30 cellular contexts compared by ENCODE assay signal in genomic region chr14:72540836-72541235, GRCh38.
"Had no signal": no experiment of that assay in that cellular context is flagged by ENCODE, and none has a peak within 500 bp of the region (broad histone marks: within the 10 kb centered on the region; RNA-seq: fewer than 3 reads in every experiment).

No MANE protein-coding gene starts in this region.

- FAIRE-seq: islet of Langerhans, kidney had no signal

- H3K9me3 ChIP-seq: left lung, lower lobe of right lung, neutrophil, ovary, right atrium auricular region, right lobe of liver, stomach, testis, thyroid gland, transverse colon, upper lobe of left lung, vagina had no signal

- H3K4me3 Mint-ChIP-seq: immature natural killer cell; naive thymus-derived CD8-positive, alpha-beta T cell; neural crest cell had no signal

- H3K27me3 ChIP-seq: ovary, right atrium auricular region, right lobe of liver, testis, thyroid gland, transverse colon, upper lobe of left lung, vagina had no signal

- H3K4me3 ChIP-seq: left lung, lower lobe of right lung, ovary, right atrium auricular region, right lobe of liver, smooth muscle cell, stomach, testis, thyroid gland, transverse colon, upper lobe of left lung, vagina had no signal

- H3K36me3 Mint-ChIP-seq: immature natural killer cell; naive thymus-derived CD8-positive, alpha-beta T cell; stimulated activated naive B cell treated with anti-CD40 and anti-IgM and Interleukin-4, amounts not matched to agents 10 μg/mL and 1 μg/mL and 100 μg/mL, for 72 hours had no signal

- DNase-seq: hypothalamus; immature natural killer cell; kidney; left colon; lower lobe of right lung; mammary epithelial cell; mesenchymal stem cell; naive thymus-derived CD8-positive, alpha-beta T cell; occipital lobe; ovary; right lobe of liver; stimulated activated CD4-positive, alpha-beta T cell treated with anti-CD3 and anti-CD28 coated beads, Interleukin-1b, Interleukin-23, amount 100 ng/mL, for 48 hours; stimulated activated CD4-positive, alpha-beta T cell treated with anti-CD3 and anti-CD28 coated beads, Interleukin-2, amount 100 ng/mL, for 48 hours; stimulated activated CD4-positive, alpha-beta T cell treated with anti-CD3 and anti-CD28 coated beads, Interleukin-4, amount 100 ng/mL, for 4 hours; stimulated activated CD8-positive, alpha-beta memory T cell treated with anti-CD3 and anti-CD28 coated beads, Interleukin-4, amount 100 ng/mL, for 48 hours; stimulated activated naive B cell treated with anti-CD40 and anti-IgM and Interleukin-4, amounts not matched to agents 10 μg/mL and 1 μg/mL and 100 μg/mL, for 72 hours; stimulated activated naive CD8-positive, alpha-beta T cell treated with anti-CD3 and anti-CD28 coated beads, Interleukin-15, Interleukin-2, amounts not matched to agents 100 U/mL and 50 U/mL, for 24 hours; stomach; testis; thyroid gland; transverse colon; upper lobe of left lung had no signal

- H3K9me3 Mint-ChIP-seq: naive thymus-derived CD8-positive, alpha-beta T cell; neural crest cell had no signal

- H3K4me1 ChIP-seq: thyroid gland, transverse colon had no signal

- H3K27ac Mint-ChIP-seq: immature natural killer cell; progenitor cell of endocrine pancreas; stimulated activated naive B cell treated with anti-CD40 and anti-IgM and Interleukin-4, amounts not matched to agents 10 μg/mL and 1 μg/mL and 100 μg/mL, for 72 hours had no signal

- ATAC-seq: left colon; left lung; lower lobe of right lung; naive thymus-derived CD8-positive, alpha-beta T cell; right lobe of liver; stimulated activated naive CD8-positive, alpha-beta T cell treated with anti-CD3 and anti-CD28 coated beads, Interleukin-15, Interleukin-2, amounts not matched to agents 100 U/mL and 50 U/mL, for 24 hours had no signal

- H3K4me2 ChIP-seq: smooth muscle cell had no signal

- H3K27ac ChIP-seq: left lung, lower lobe of right lung, neutrophil, ovary, right atrium auricular region, right lobe of liver, stomach, testis, thyroid gland, transverse colon, upper lobe of left lung, vagina had no signal

- H3K36me3 ChIP-seq: left lung, lower lobe of right lung, neutrophil, ovary, right atrium auricular region, right lobe of liver, stomach, thyroid gland, transverse colon, upper lobe of left lung, vagina had no signal

- H3K27me3 Mint-ChIP-seq: stimulated activated naive B cell treated with anti-CD40 and anti-IgM and Interleukin-4, amounts not matched to agents 10 μg/mL and 1 μg/mL and 100 μg/mL, for 72 hours had no signal
